Comparison of ENCODE assay signal across 8 cellular contexts in the genomic region with DNA sequence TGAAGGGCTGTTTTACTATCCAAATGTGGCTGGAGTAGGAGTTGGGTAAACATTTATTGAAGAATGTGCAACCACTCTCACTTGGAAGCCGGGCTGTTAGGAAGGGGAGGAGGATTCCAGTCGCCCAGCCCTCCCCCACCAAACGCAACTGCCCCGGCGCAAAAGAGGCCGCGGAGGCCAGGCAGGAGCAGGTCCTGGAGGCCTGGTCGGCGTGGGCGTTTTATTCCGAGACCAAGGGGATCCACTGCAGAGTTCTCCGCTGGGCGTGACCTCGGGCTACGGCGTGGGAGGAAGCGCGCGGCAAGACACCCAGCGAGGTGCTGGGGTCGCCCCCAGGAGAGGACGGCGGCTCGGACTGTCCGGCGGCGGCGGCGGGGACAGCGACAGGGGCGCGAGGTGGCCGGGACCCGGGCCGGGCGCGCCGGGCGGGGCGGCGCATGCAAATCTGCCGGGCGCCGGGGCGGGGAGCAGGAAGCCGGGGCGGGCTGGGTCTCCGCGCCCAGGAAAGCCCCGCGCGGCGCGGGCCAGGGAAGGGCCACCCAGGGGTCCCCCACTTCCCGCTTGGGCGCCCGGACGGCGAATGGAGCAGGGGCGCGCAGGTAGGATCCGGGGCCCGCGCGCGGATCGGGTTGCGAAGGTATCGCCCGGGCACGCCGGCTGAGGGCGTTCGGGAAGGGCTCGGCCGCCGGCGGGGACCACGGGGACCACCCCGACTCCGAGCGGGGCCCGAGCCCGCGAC.
DNase-seq lines count a peak whose midpoint lies in the region; ATAC-seq and TF ChIP-seq lines count a peak whose summit lies in the region.

Gene IL4R, plus strand, starts transcription at position 553 of the 739 bp plus-strand sequence. CDS start 26,230 bp downstream, outside the sequence.

- ATAC-seq in HG03432 (IDR thresholded peaks at IDR 0.05; ENCODE audit: unreplicated experiment), result peak; percentile 68

- peak within 1 kb of the TSS; percentile 98 for H3K27ac ChIP-seq in brain microvascular endothelial cell

- no peak for TF ChIP-seq CTCF in brain microvascular endothelial cell (IDR thresholded peaks at IDR 0.05; ENCODE audit: low read depth, low read length, missing control alignments)

- in situ Hi-C loops in brain microvascular endothelial cell (cut with HindIII; ENCODE audit: low pct_ligation_motif_present, low sequenced_read_pairs), result no loop called here

- DNase-seq in DMS 273 (lab: John Stamatoyannopoulos, UW; ENCODE audit: unreplicated experiment) (peak; percentile 65), DMS 273 treated with DMSO at 0.1 percent for 48 hours (lab: John Stamatoyannopoulos, UW) (no peak), T1000 (lab: John Stamatoyannopoulos, UW) (peak; percentile 30), brain microvascular endothelial cell (peak; percentile 80), iris pigment epithelial cell (ENCODE audit: low read depth) (peak; percentile 88), NCI-H2171 treated with DMSO at 0.1 percent for 48 hours (lab: John Stamatoyannopoulos, UW) (no peak)
- DNase-seq in stimulated activated CD4-positive, alpha-beta T cell treated with anti-CD3 and anti-CD28 coated beads, Interleukin-12 subunit alpha, Interleukin-12 subunit beta, amount 100 ng/mL, for 48 hours (ENCODE audit: low read depth in 2 of 3, low spot score in 1 of 3), result peak; percentile 69 to 71 (median 71)

- no peaks in the 10 kb centered on the region for H3K27me3 ChIP-seq in brain microvascular endothelial cell (replicated peaks)

- H3K4me3 ChIP-seq in brain microvascular endothelial cell (ENCODE audit: low read depth, low read length), result peak within 1 kb of the TSS; percentile 85

- no peaks in the 10 kb centered on the region for H3K36me3 ChIP-seq in brain microvascular endothelial cell (replicated peaks)

Comparison
In these comparisons a context has a peak if more than half of its experiments do, and no peak if none do; other contexts are left out.
1. DNase-seq: peak in DMS 273 (single experiment), T1000 (single experiment), brain microvascular endothelial cell (single experiment), iris pigment epithelial cell (single experiment) and stimulated activated CD4-positive, alpha-beta T cell treated with anti-CD3 and anti-CD28 coated beads, Interleukin-12 subunit alpha, Interleukin-12 subunit beta, amount 100 ng/mL, for 48 hours (3 of 3); none in DMS 273 treated with DMSO at 0.1 percent for 48 hours (single experiment) and NCI-H2171 treated with DMSO at 0.1 percent for 48 hours (single experiment).